In the genomic region with DNA sequence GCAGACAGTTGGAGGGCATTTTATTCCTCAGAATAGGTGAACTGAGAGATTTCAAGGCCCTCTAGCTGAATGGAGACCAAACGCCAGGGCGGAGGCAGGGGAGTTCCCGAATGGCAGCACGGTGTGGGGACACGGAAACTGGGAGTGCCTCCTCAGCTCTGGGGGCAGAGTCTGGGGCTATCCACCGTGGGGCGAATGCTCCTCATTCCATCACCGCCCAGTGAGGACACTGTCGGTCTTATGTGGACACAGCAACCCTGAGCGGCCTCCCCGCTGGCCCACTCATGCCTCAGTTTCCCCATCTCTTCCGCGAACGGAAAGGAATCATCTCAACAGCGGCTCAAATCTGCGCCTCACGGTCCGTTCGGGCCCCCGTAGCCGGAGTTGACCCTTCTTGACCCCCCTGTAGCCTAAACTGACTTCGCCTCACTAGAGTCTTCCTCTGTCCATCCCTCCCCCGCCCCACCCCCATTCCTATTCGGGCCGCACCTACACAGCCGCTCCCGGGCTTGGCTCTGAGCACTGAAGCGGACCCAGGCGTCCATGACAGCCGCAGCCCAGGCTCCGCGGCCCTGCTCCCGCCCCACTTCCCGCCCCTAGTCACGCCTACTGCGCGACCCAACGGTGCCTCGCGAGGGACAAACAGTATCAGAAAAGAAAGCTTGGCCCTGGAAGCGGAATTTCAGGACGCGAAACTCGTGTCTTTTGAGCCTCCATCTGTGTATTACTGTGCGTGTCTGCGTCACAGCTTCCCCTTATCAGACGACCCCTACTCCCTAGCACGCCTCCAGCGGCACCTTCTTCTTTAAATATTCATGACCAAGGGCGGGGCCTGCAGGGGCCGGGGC, we compare ENCODE assay signal across 1 cellular context.
TF ChIP-seq lines count a peak whose summit lies in the region.

Gene PEX11B, minus strand, starts transcription at position 574 of the 848 bp plus-strand sequence. Its CDS starts 29 bp downstream, at position 545.

TF ChIP-seq in SK-N-SH, 30 proteins besides CTCF, POLR2A, EP300 and RAD21 (continued from another document):
- TF ChIP-seq, protein P1, sequence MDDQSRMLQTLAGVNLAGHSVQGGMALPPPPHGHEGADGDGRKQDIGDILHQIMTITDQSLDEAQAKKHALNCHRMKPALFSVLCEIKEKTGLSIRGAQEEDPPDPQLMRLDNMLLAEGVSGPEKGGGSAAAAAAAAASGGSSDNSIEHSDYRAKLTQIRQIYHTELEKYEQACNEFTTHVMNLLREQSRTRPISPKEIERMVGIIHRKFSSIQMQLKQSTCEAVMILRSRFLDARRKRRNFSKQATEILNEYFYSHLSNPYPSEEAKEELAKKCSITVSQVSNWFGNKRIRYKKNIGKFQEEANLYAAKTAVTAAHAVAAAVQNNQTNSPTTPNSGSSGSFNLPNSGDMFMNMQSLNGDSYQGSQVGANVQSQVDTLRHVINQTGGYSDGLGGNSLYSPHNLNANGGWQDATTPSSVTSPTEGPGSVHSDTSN (IDR thresholded peaks at IDR 0.05): no peak
- no peak for TF ChIP-seq NRF1 (IDR thresholded peaks at IDR 0.05; ENCODE audit: low read depth, low read length)
- peak; percentile 92 for TF ChIP-seq CHD2 (IDR thresholded peaks at IDR 0.05; ENCODE audit: low read length, partially characterized antibody)
- no peak for TF ChIP-seq GATA2 (CRISPR knock-in tag; IDR thresholded peaks at IDR 0.05)
- peak; percentile 65 for TF ChIP-seq ELF1 (IDR thresholded peaks at IDR 0.05)
- TF ChIP-seq FOSL2 (IDR thresholded peaks at IDR 0.05; ENCODE audit: borderline replicate concordance, low read depth): no peak
- no peak for TF ChIP-seq TCF12 (IDR thresholded peaks at IDR 0.05)
- peak; percentile 33; the same call in 1 of the 2 replicates for TF ChIP-seq POLR2AphosphoS5 (IDR thresholded peaks at IDR 0.05; ENCODE audit: low read depth, low read length)
- no peak for TF ChIP-seq MEF2A (IDR thresholded peaks at IDR 0.05; ENCODE audit: borderline replicate concordance, low read depth)
- TF ChIP-seq, protein P2, sequence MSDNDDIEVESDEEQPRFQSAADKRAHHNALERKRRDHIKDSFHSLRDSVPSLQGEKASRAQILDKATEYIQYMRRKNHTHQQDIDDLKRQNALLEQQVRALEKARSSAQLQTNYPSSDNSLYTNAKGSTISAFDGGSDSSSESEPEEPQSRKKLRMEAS (IDR thresholded peaks at IDR 0.05; ENCODE audit: low read depth): peak; percentile 73
- TF ChIP-seq GABPA (IDR thresholded peaks at IDR 0.05; ENCODE audit: low read depth): no peak
- TF ChIP-seq TAF1 (IDR thresholded peaks at IDR 0.05; ENCODE audit: borderline replicate concordance, low read depth, low read length): no peak; the same call in 1 of the 2 replicates
- TF ChIP-seq IRF3 (IDR thresholded peaks at IDR 0.05; ENCODE audit: low read depth, low read length): no peak
- TF ChIP-seq TEAD4 (IDR thresholded peaks at IDR 0.05; ENCODE audit: borderline replicate concordance, insufficient read depth): no peak
- peak; percentile 84 for TF ChIP-seq YY1 (IDR thresholded peaks at IDR 0.05; ENCODE audit: low read depth)
- TF ChIP-seq REST (IDR thresholded peaks at IDR 0.05; ENCODE audit: low read depth, low read length): no peak
